Comparison of ENCODE assay signal across 8 cellular contexts in genomic region chr3:101643861-101644613, GRCh38. TPM values are rescaled to one million over a fixed set of nuclear protein-coding genes. Genes with fewer than 3 reads are reported as not detected.
DNase-seq lines count a peak whose midpoint lies in the region; ATAC-seq, FAIRE-seq and TF ChIP-seq lines count a peak whose summit lies in the region.

No MANE protein-coding gene starts in this region.

- no peaks in the 10 kb centered on the region for H3K9me3 Mint-ChIP-seq in activated T-cell treated with anti-CD3 and anti-CD28 coated beads, Interleukin-2, amount 50 U/mL, for 4 hours

- H3K4me1 ChIP-seq in IMR-90 (ENCODE audit: control insufficient read depth, insufficient read depth, low read length), result 0 out of 2 replicates have a peak, but pooled peaks cover 1% of the 10 kb centered on the region

- no peak overlapping the region for H3K14ac ChIP-seq in IMR-90 (replicated peaks; ENCODE audit: low read depth, low read length)

- no peaks in the 10 kb centered on the region for H3K27me3 Mint-ChIP-seq in activated T-cell treated with anti-CD3 and anti-CD28 coated beads, Interleukin-2, amount 50 U/mL, for 4 hours (ENCODE audit: low read depth)

- no peak overlapping the region for H2AK5ac ChIP-seq in IMR-90 (ENCODE audit: low read depth, low read length)

- no peak overlapping the region for H4K5ac ChIP-seq in IMR-90 (ENCODE audit: low read depth, low read length)

- H2AK9ac ChIP-seq in IMR-90 (replicated peaks; ENCODE audit: low read depth, low read length, poor library complexity), result no peak overlapping the region

- ATAC-seq in IMR-90 (ENCODE audit: low read depth) (peak; percentile 76), HG02970 (IDR thresholded peaks at IDR 0.05; ENCODE audit: low FRiP score, unreplicated experiment) (no peak)
- peak; percentile 82 to 89 for ATAC-seq in activated T-cell treated with anti-CD3 and anti-CD28 coated beads, Interleukin-2, amount 50 U/mL, for 4 hours

- no peak overlapping the region for H3K4me3 ChIP-seq in AG10803 (ENCODE audit: low read length)
- no peak overlapping the region for H3K4me3 ChIP-seq in IMR-90 (ENCODE audit: insufficient read depth, low read depth, low read length)

- peaks cover 9% of the 10 kb centered on the region for H3K9me1 ChIP-seq in IMR-90 (ENCODE audit: insufficient read depth, low read length)

- in situ Hi-C loops in IMR-90 (cut with MboI; ENCODE audit: low sequenced_read_pairs), result no loop called here

- intact Hi-C loops in IMR-90 (cut with micrococcal nuclease), result no loop called here

- H3K23ac ChIP-seq in IMR-90 (ENCODE audit: low read depth, low read length), result no peak overlapping the region

- H3K4me2 ChIP-seq in IMR-90 (ENCODE audit: low read depth, low read length), result peak overlapping the region; percentile 53; the same call in 1 of the 2 replicates

- no peak overlapping the region for H3K27ac ChIP-seq in IMR-90 (ENCODE audit: insufficient read depth, low read length)

- no TSS peak for BruUV-seq in IMR-90 (replicated peaks; lab: Mats Ljungman, UMichigan)

- H3K79me1 ChIP-seq in IMR-90 (ENCODE audit: low read depth in 1 of 2, low read length in 2 of 2), result no peaks in the 10 kb centered on the region

- H2AFZ ChIP-seq in IMR-90 (replicated peaks; ENCODE audit: low read length, poor library complexity), result no peak overlapping the region

- H3K9me3 ChIP-seq in IMR-90 (ENCODE audit: control insufficient read depth, insufficient read depth, low read length), result no peaks in the 10 kb centered on the region

- H3K4me1 Mint-ChIP-seq in activated T-cell treated with anti-CD3 and anti-CD28 coated beads, Interleukin-2, amount 50 U/mL, for 4 hours (ENCODE audit: low read depth), result peaks cover 32% of the 10 kb centered on the region

- no peak overlapping the region for H3K4ac ChIP-seq in IMR-90 (ENCODE audit: low read depth, low read length)

- TF ChIP-seq CTCF in AG10803 (conservative IDR thresholded peaks at IDR 0.05; ENCODE audit: low read length) (no peak), IMR-90 (conservative IDR thresholded peaks at IDR 0.05; ENCODE audit: low read depth, low read length) (no peak)

- DNase-seq in AG10803 (ENCODE audit: low read depth) (peak; percentile 63), IMR-90 (peak; percentile 84), kidney glomerular epithelial cell (lab: John Stamatoyannopoulos, UW) (peak; percentile 62), NCI-H446 (lab: John Stamatoyannopoulos, UW) (no peak), GM12892 (ENCODE audit: insufficient read length) (no peak), SHP77 (lab: John Stamatoyannopoulos, UW) (no peak)
- DNase-seq in activated T-cell treated with anti-CD3 and anti-CD28 coated beads, Interleukin-2, amount 50 U/mL, for 4 hours, result peak; percentile 5

- H2BK15ac ChIP-seq in IMR-90 (ENCODE audit: low read depth, low read length), result no peak overlapping the region

- no peaks in the 10 kb centered on the region for H3K27me3 ChIP-seq in IMR-90 (ENCODE audit: control insufficient read depth, insufficient read depth, low read length)

- no peak overlapping the region for H2BK5ac ChIP-seq in IMR-90 (ENCODE audit: low read depth, low read length, poor library complexity, severe bottlenecking)

- no peak for TF ChIP-seq RAD21 in IMR-90 (IDR thresholded peaks at IDR 0.05; ENCODE audit: low read length)

- no peak overlapping the region for H2BK20ac ChIP-seq in IMR-90 (ENCODE audit: low read depth, low read length)

- TF ChIP-seq POLR2A in IMR-90 (IDR thresholded peaks at IDR 0.05; ENCODE audit: low read depth, low read length), result no peak
- no peak for TF ChIP-seq POLR2A in GM12892 (IDR thresholded peaks at IDR 0.05; ENCODE audit: low read depth, low read length)

- no peak overlapping the region for H3K56ac ChIP-seq in IMR-90 (ENCODE audit: extremely low read depth, insufficient read depth, low read length)

- POLR2A ChIA-PET in IMR-90 (lab: Charles Lee; ENCODE audit: unreplicated experiment), result no interaction called here

- H3K9ac ChIP-seq in IMR-90 (ENCODE audit: low read depth, low read length), result no peak overlapping the region

- dilution Hi-C loops in IMR-90 (cut with HindIII; ENCODE audit: low sequenced_read_pairs, unreplicated experiment), result no loop called here

- H3K36me3 ChIP-seq in IMR-90 (ENCODE audit: control insufficient read depth, insufficient read depth, low read length), result peaks cover 5% of the 10 kb centered on the region; the same call in 1 of the 2 replicates

- no peak overlapping the region for H4K8ac ChIP-seq in IMR-90 (ENCODE audit: low read depth in 2 of 2, low read length in 2 of 2)

- no peak overlapping the region for H3K18ac ChIP-seq in IMR-90 (ENCODE audit: low read depth, low read length)

- H3K4me3 Mint-ChIP-seq in activated T-cell treated with anti-CD3 and anti-CD28 coated beads, Interleukin-2, amount 50 U/mL, for 4 hours, result no peak overlapping the region

- H3K36me3 Mint-ChIP-seq in activated T-cell treated with anti-CD3 and anti-CD28 coated beads, Interleukin-2, amount 50 U/mL, for 4 hours (ENCODE audit: insufficient read depth), result peaks cover 6% of the 10 kb centered on the region

- WGBS in IMR-90 (ENCODE audit: extremely low coverage in 2 of 2, insufficient read length in 1 of 2), 2 experiments, result no CpG with 5 or more reads among the region's 6 CpGs

- CTCF ChIA-PET in IMR-90 (lab: Yijun Ruan, JAX), result no interaction called here

- FAIRE-seq in GM12892 (lab: Jason Lieb, UNC), result no peak

- no peaks in the 10 kb centered on the region for H4K20me1 ChIP-seq in IMR-90 (ENCODE audit: insufficient read depth, low read length)

- H4K91ac ChIP-seq in IMR-90 (ENCODE audit: insufficient read depth, low read depth, low read length), result no peak overlapping the region

- no peak overlapping the region for H2BK120ac ChIP-seq in IMR-90 (ENCODE audit: low read depth, low read length)

TF ChIP-seq in IMR-90, 13 proteins besides CTCF, POLR2A, EP300 and RAD21:
- TF ChIP-seq FOS (IDR thresholded peaks at IDR 0.05; ENCODE audit: low read depth, low read length), result 0 out of 2 replicates have a peak, but pooled peaks have one; percentile 9
- TF ChIP-seq USF2 (IDR thresholded peaks at IDR 0.05; ENCODE audit: low read depth, low read length), result no peak
- TF ChIP-seq RCOR1 (IDR thresholded peaks at IDR 0.05; ENCODE audit: insufficient replicate concordance, low read length), result no peak
- TF ChIP-seq RFX5 (IDR thresholded peaks at IDR 0.05; ENCODE audit: low read depth, low read length), result no peak
- no peak for TF ChIP-seq NFE2L2 (IDR thresholded peaks at IDR 0.05; ENCODE audit: low read depth, low read length)
- 0 out of 2 replicates have a peak, but pooled peaks have one; percentile 25 for TF ChIP-seq BHLHE40 (IDR thresholded peaks at IDR 0.05; ENCODE audit: low read depth, low read length)
- no peak for TF ChIP-seq CEBPB (IDR thresholded peaks at IDR 0.05; ENCODE audit: low read depth, low read length)
- no peak for TF ChIP-seq SMC3 (IDR thresholded peaks at IDR 0.05; ENCODE audit: low read depth, low read length)
- no peak for TF ChIP-seq CHD1 (IDR thresholded peaks at IDR 0.05; ENCODE audit: low read depth, low read length)
- no peak for TF ChIP-seq MAFK (IDR thresholded peaks at IDR 0.05; ENCODE audit: low read depth, low read length)
- no peak for TF ChIP-seq MAZ (IDR thresholded peaks at IDR 0.05; ENCODE audit: borderline replicate concordance, low read depth, low read length)
- TF ChIP-seq MXI1 (IDR thresholded peaks at IDR 0.05; ENCODE audit: borderline replicate concordance, low read depth, low read length), result no peak
- no peak for TF ChIP-seq ELK1 (IDR thresholded peaks at IDR 0.05; ENCODE audit: borderline replicate concordance, low read depth, low read length)
TF ChIP-seq in IMR-90: peak in this region for 2.

RNA-seq across cellular contexts. Expression of gene ZBTB11, which starts 32.9 kb away (rescaled TPM):
- 17.2 and 25.8 TPM in 2 replicates for total RNA-seq in IMR-90 (2012; rRNA removed)
- 5.4 and 6.0 TPM in 2 replicates for polyA plus RNA-seq in IMR-90 (2012; rRNA removed)
- 0.64 and 1.5 TPM in 2 replicates for polyA plus RNA-seq in IMR-90 (2012; cell fraction: cytosol; rRNA removed)
- polyA plus RNA-seq in IMR-90 (2012; cell fraction: nucleus; rRNA removed; ENCODE audit: low replicate concordance), result 5.1 and 15.1 TPM in 2 replicates
- total RNA-seq in activated T-cell treated with anti-CD3 and anti-CD28 coated beads, Interleukin-2, amount 50 U/mL, for 4 hours, result 10 to 100 TPM; 24.1 to 25.8 (median 24.8) TPM
- polyA plus RNA-seq in GM12892 (2012; ENCODE audit: missing spikeins), result 12.0 TPM

RNA-seq across cellular contexts. Expression of gene RPL24, which starts 42.5 kb away (rescaled TPM):
- 953 and 1,539 TPM in 2 replicates for total RNA-seq in IMR-90 (2012; rRNA removed)
- polyA plus RNA-seq in IMR-90 (2012; rRNA removed), result 764 and 1,054 TPM in 2 replicates
- 595 and 1,053 TPM in 2 replicates for polyA plus RNA-seq in IMR-90 (2012; cell fraction: cytosol; rRNA removed)
- polyA plus RNA-seq in IMR-90 (2012; cell fraction: nucleus; rRNA removed; ENCODE audit: low replicate concordance), result 152 and 641 TPM in 2 replicates
- 1,000 to 10,000 TPM; 2,191 to 2,257 (median 2,224) TPM for total RNA-seq in activated T-cell treated with anti-CD3 and anti-CD28 coated beads, Interleukin-2, amount 50 U/mL, for 4 hours
- 4,422 TPM for polyA plus RNA-seq in GM12892 (2012; ENCODE audit: missing spikeins)

Comparison
In these comparisons a context has a peak if more than half of its experiments do, and no peak if none do; other contexts are left out.
1. DNase-seq: peak in AG10803 (single experiment), IMR-90 (single experiment), activated T-cell treated with anti-CD3 and anti-CD28 coated beads, Interleukin-2, amount 50 U/mL, for 4 hours (single experiment) and kidney glomerular epithelial cell (single experiment); none in NCI-H446 (0 of 2), GM12892 (single experiment) and SHP77 (0 of 2).